Comparison of ENCODE assay signal across 31 cellular contexts in genomic region chr1:29222686-29223085, GRCh38.
"Had no signal": no experiment of that assay in that cellular context is flagged by ENCODE, and none has a peak within 500 bp of the region (broad histone marks: within the 10 kb centered on the region; RNA-seq: fewer than 3 reads in every experiment).

No MANE protein-coding gene starts in this region.

- DNase-seq: activated CD4-positive, alpha-beta memory T cell treated with anti-CD3 and anti-CD28 coated beads for 36 hours; activated CD4-positive, alpha-beta T cell treated with anti-CD3 and anti-CD28 coated beads, Interleukin-2, amount 10 ng/mL, durations not matched to agents 7 days and 5 days; activated CD4-positive, CD25-positive, alpha-beta regulatory T cell; activated CD8-positive, alpha-beta memory T cell treated with anti-CD3 and anti-CD28 coated beads for 24 hours; activated gamma-delta T cell treated with Interleukin-2 at 50 U/mL for 16 hours; activated T-cell treated with anti-CD3 and anti-CD28 coated beads for 4 hours; activated T-cell treated with anti-CD3 and anti-CD28 coated beads, Interleukin-2, amount 50 U/mL, for 48 hours; amygdala; central memory CD4-positive, alpha-beta T cell; MG63; MV-4-11; NCI-H1092 treated with DMSO at 0.1 percent for 48 hours; NCI-H1417 treated with DMSO at 0.1 percent for 48 hours; NCI-H1694; NCI-H2029; NCI-H2107; NCI-H2227 treated with DMSO at 0.1 percent for 48 hours; NCI-H446 treated with DMSO at 0.1 percent for 48 hours; NCI-H524 treated with DMSO at 0.1 percent for 48 hours; NCI-H748 treated with DMSO at 0.1 percent for 48 hours; OCI-M1; RPMI8226; T-cell; T-helper 2 cell; T1000 had no signal

- H3K4me3 ChIP-seq: MG63, SK-N-MC had no signal

- H3K4me1 Mint-ChIP-seq: activated CD4-positive, alpha-beta T cell treated with anti-CD3 and anti-CD28 coated beads, Interleukin-2, amount 10 ng/mL, durations not matched to agents 7 days and 5 days; activated T-helper 17 cell treated with anti-CD3 and anti-CD28 coated beads, Interleukin-2, amount 50 U/mL, for 72 hours; T-cell had no signal

- ATAC-seq: activated T-helper 17 cell treated with anti-CD3 and anti-CD28 coated beads, Interleukin-2, amount 50 U/mL, for 72 hours; HepG2; Panc1; Right ventricle myocardium inferior; T-cell had no signal

- H3K27me3 Mint-ChIP-seq: activated CD4-positive, alpha-beta memory T cell treated with anti-CD3 and anti-CD28 coated beads for 36 hours; activated CD4-positive, alpha-beta T cell treated with anti-CD3 and anti-CD28 coated beads, Interleukin-2, amount 10 ng/mL, durations not matched to agents 7 days and 5 days; activated naive CD4-positive, alpha-beta T cell treated with anti-CD3 and anti-CD28 coated beads, Interleukin-2, amount 50 U/mL, for 24 hours; activated T-helper 17 cell treated with anti-CD3 and anti-CD28 coated beads, Interleukin-2, amount 50 U/mL, for 72 hours; T-cell had no signal

- H3K27ac ChIP-seq: SK-N-MC had no signal

- H3K9me3 Mint-ChIP-seq: activated CD4-positive, alpha-beta memory T cell treated with anti-CD3 and anti-CD28 coated beads for 36 hours; activated CD4-positive, alpha-beta T cell treated with anti-CD3 and anti-CD28 coated beads, Interleukin-2, amount 10 ng/mL, durations not matched to agents 7 days and 5 days; activated naive CD4-positive, alpha-beta T cell treated with anti-CD3 and anti-CD28 coated beads, Interleukin-2, amount 50 U/mL, for 24 hours; activated T-helper 17 cell treated with anti-CD3 and anti-CD28 coated beads, Interleukin-2, amount 50 U/mL, for 72 hours; T-cell had no signal

- H3K9me3 ChIP-seq: MG63 had no signal

- H3K36me3 ChIP-seq: MG63 had no signal

- H3K4me3 Mint-ChIP-seq: activated CD4-positive, alpha-beta memory T cell treated with anti-CD3 and anti-CD28 coated beads for 36 hours; activated CD4-positive, alpha-beta T cell treated with anti-CD3 and anti-CD28 coated beads, Interleukin-2, amount 10 ng/mL, durations not matched to agents 7 days and 5 days; activated naive CD4-positive, alpha-beta T cell treated with anti-CD3 and anti-CD28 coated beads, Interleukin-2, amount 50 U/mL, for 24 hours; activated T-helper 17 cell treated with anti-CD3 and anti-CD28 coated beads, Interleukin-2, amount 50 U/mL, for 72 hours; T-cell had no signal

- H3K27ac Mint-ChIP-seq: activated CD4-positive, alpha-beta memory T cell treated with anti-CD3 and anti-CD28 coated beads for 36 hours; activated CD4-positive, alpha-beta T cell treated with anti-CD3 and anti-CD28 coated beads, Interleukin-2, amount 10 ng/mL, durations not matched to agents 7 days and 5 days; activated naive CD4-positive, alpha-beta T cell treated with anti-CD3 and anti-CD28 coated beads, Interleukin-2, amount 50 U/mL, for 24 hours; T-cell had no signal

- H3K27me3 ChIP-seq: MG63 had no signal
